In the genomic region with DNA sequence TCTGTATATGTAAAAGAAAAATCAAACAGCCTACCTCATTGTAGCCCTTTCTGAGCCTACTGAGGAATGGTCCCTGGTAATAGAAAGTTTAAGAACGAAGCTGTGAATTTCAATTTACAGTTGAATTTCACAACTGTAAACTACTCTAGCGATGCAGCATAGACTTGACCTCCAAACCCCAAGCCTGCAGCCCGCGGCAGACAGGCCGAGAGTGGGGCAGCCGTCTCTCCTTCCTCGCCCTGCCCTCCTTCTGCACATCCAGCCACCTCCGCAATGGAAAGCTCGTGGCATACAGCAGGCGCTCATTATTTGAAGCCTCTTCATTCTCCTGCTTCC, we compare ENCODE assay signal across 9 cellular contexts. TPM values are rescaled to one million over a fixed set of nuclear protein-coding genes. Genes with fewer than 3 reads are reported as not detected.
A peak's percentile ranks its signal among the peaks of the same experiment; 100 is the strongest.
DNase-seq lines count a peak whose midpoint lies in the region; ATAC-seq, FAIRE-seq and TF ChIP-seq lines count a peak whose summit lies in the region.
"Had no signal": no experiment of that assay in that cellular context is flagged by ENCODE, and none has a peak within 500 bp of the region (broad histone marks: within the 10 kb centered on the region; RNA-seq: fewer than 3 reads in every experiment).

No MANE protein-coding gene starts in this region.

- TF ChIP-seq RAD21 in K562 (CRISPR knock-in tag; conservative IDR thresholded peaks at IDR 0.05 in 1 of 2, IDR thresholded peaks at IDR 0.05 in 1 of 2): no peak

- H3K9me1 ChIP-seq in K562 (ENCODE audit: control insufficient read depth, insufficient read depth, low read length): no peaks in the 10 kb centered on the region

- POLR2A ChIA-PET in K562 (lab: Yijun Ruan, JAX): interaction anchor here (1.0 to 1.4 kb wide), 3 partner anchors 10 to 138 kb away, joined by 3 to 6 read pairs (median 4); no protein-coding TSS in a partner anchor

- no peak for TF ChIP-seq POLR2A in K562 (conservative IDR thresholded peaks at IDR 0.05)

- H3K4me1 ChIP-seq in ES-I3 (ENCODE audit: insufficient read depth, low read length) (peaks cover 3% of the 10 kb centered on the region; the same call in 1 of the 2 replicates), K562 (replicated peaks in 1 of 2; ENCODE audit: control insufficient read depth in 2 of 2, insufficient read depth in 2 of 2, low read length in 2 of 2) (peaks cover 0 to 10% of the 10 kb centered on the region in 2 experiments; a peak in 3 of 5 replicates), mesodermal cell (ENCODE audit: control insufficient read depth, insufficient read depth, low read length, poor library complexity, severe bottlenecking) (peaks cover 27% of the 10 kb centered on the region)

- H3K27ac ChIP-seq in K562 (ENCODE audit: extremely low read depth, low read depth, low read length): no peak overlapping the region
- no peak overlapping the region for H3K27ac ChIP-seq in mesodermal cell (ENCODE audit: low read depth, low read length, severe bottlenecking)

- H3K4me3 ChIP-seq in K562 (peak overlapping the region; percentile 48), mesodermal cell (ENCODE audit: extremely low read depth, insufficient read depth, low read length, poor library complexity, severe bottlenecking) (peak overlapping the region; percentile 63)

- TF ChIP-seq EP300 in K562 (IDR thresholded peaks at IDR 0.05; ENCODE audit: low read length): no peak

- ATAC-seq in HG02981 (IDR thresholded peaks at IDR 0.05; ENCODE audit: unreplicated experiment) (peak; percentile 5), K562 (peak; percentile 58), left colon (no peak)

- in situ Hi-C loops in K562 (cut with MboI): loop anchor here (25.0 kb wide), 1 partner anchor 258 kb away; no protein-coding TSS in a partner anchor

- TF ChIP-seq CTCF in K562 (IDR thresholded peaks at IDR 0.05 in 2 of 3, conservative IDR thresholded peaks at IDR 0.05 in 1 of 3; ENCODE audit: insufficient read depth in 2 of 3, low read depth in 1 of 3, low read length in 3 of 3) (no peak), GM10266 (IDR thresholded peaks at IDR 0.05; ENCODE audit: control insufficient read depth, insufficient read depth, low read depth, missing control alignments) (no peak)

- no peaks in the 10 kb centered on the region for H4K20me1 ChIP-seq in K562 (replicated peaks; ENCODE audit: control insufficient read depth, insufficient read depth, low read length)

- CTCF ChIA-PET in K562 (lab: Yijun Ruan, JAX; ENCODE audit: low intra/inter-chr PET ratio): interaction anchor here (0.6 to 1.3 kb wide), 4 partner anchors 111 to 274 kb away, joined by 3 to 22 read pairs (median 4); no protein-coding TSS in a partner anchor

- H3K36me3 ChIP-seq in ES-I3 (ENCODE audit: insufficient read depth, low read length) (no peaks in the 10 kb centered on the region), K562 (ENCODE audit: control insufficient read depth, insufficient read depth, low read length) (no peaks in the 10 kb centered on the region), mesodermal cell (ENCODE audit: control insufficient read depth, insufficient read depth, low read length) (no peaks in the 10 kb centered on the region)

- H2AFZ ChIP-seq in K562 (ENCODE audit: low read depth, low read length): peak overlapping the region; percentile 85

- BruUV-seq in K562 (replicated peaks; lab: Mats Ljungman, UMichigan): no TSS peak

- H3K79me2 ChIP-seq in K562 (ENCODE audit: control insufficient read depth, insufficient read depth, low read length): no peaks in the 10 kb centered on the region

- peak overlapping the region; percentile 91 for H3K4me2 ChIP-seq in K562 (ENCODE audit: insufficient read depth, low read length)

- no peak for DNase-seq in K562 (ENCODE audit: extremely low read depth in 1 of 4, low spot score in 3 of 4)
- no peak for DNase-seq in left colon
- DNase-seq in stimulated activated naive CD4-positive, alpha-beta T cell treated with Interleukin-2 at 50 U/mL for 16 hours (lab: John Stamatoyannopoulos, UW): no peak
- DNase-seq in GM10266 (ENCODE audit: extremely low spot score): no peak
- no peak for DNase-seq in OCI-M2 (lab: John Stamatoyannopoulos, UW; ENCODE audit: unreplicated experiment)

- H3K9me3 ChIP-seq in ES-I3 (ENCODE audit: control insufficient read depth, insufficient read depth, low read length) (no peaks in the 10 kb centered on the region), K562 (replicated peaks; ENCODE audit: control insufficient read depth, insufficient read depth, low read depth, low read length) (no peaks in the 10 kb centered on the region), mesodermal cell (ENCODE audit: control insufficient read depth, low read length) (no peaks in the 10 kb centered on the region)

- H3K9ac ChIP-seq in ES-I3 (ENCODE audit: low read depth, low read length): peak overlapping the region; percentile 85
- peak overlapping the region; percentile 36 to 89; a peak in 3 of 4 replicates for H3K9ac ChIP-seq in K562 (ENCODE audit: insufficient read depth in 1 of 2, low read depth in 2 of 2, low read length in 2 of 2)

- WGBS in K562 (ENCODE audit: insufficient coverage, low coverage, missing lambda C conversion rate): 4% methylated on average over 10 of the region's 10 CpGs
- 54 to 84% methylated on average over 6 of the region's 10 CpGs for WGBS in mesodermal cell (ENCODE audit: insufficient coverage in 2 of 2), 2 experiments

- no peak for FAIRE-seq in K562 (lab: Jason Lieb, UNC)

- no peaks in the 10 kb centered on the region; a peak in 2 of 5 replicates for H3K27me3 ChIP-seq in K562 (ENCODE audit: control insufficient read depth in 2 of 2, insufficient read depth in 2 of 2, low read length in 2 of 2)

- intact Hi-C loops in K562 (cut with micrococcal nuclease): loop anchor here (2.0 to 5.0 kb wide), 2 partner anchors 98 to 274 kb away; no protein-coding TSS in a partner anchor
- intact Hi-C loops in left colon (cut with DNase I, micrococcal nuclease): loop anchor here in 1 of 2 donors (10.0 kb wide), 1 partner anchor 356 kb away; no protein-coding TSS in a partner anchor

RNA-seq across cellular contexts. Expression of a gene that starts 15.3 kb away (rescaled TPM):
- not detected in 2 replicates for total RNA-seq in K562 (2011; cell fraction: chromatin; rRNA removed; ENCODE audit: low replicate concordance)
- total RNA-seq in K562 (2011; cell fraction: nucleolus; rRNA removed): not detected in 2 replicates
- not detected in 2 replicates for total RNA-seq in K562 (2011; cell fraction: nucleoplasm; rRNA removed)
- total RNA-seq in K562 (2014; rRNA removed) (not detected in 2 replicates), K562 (2014; rRNA removed; fragmentation: Illumina TruSeq; extraction: Trizol) (not detected in 2 replicates), K562 (2015; rRNA removed; fragmentation: Illumina TruSeq; extraction: Trizol) (not detected in 2 replicates), K562 (2021) (not detected in 2 replicates), left colon (under 1 TPM in 1 of 2 donors, not detected in 1; 0.47 TPM)
- polyA plus RNA-seq in K562 (2011; rRNA removed) (not detected in 2 replicates), K562 (2014; fragmentation: Illumina TruSeq; extraction: Trizol) (not detected in 2 replicates), K562 (2014; fragmentation: Nextera tagmentation; extraction: Ambion mirVana) (not detected), K562 (2014; rRNA removed) (not detected in 2 replicates)
- not detected in 2 replicates for polyA plus RNA-seq in K562 (2011; cell fraction: cytosol; rRNA removed)
- polyA plus RNA-seq in K562 (2011; cell fraction: nucleus; rRNA removed): not detected in 2 replicates
- not detected in 2 replicates for polyA plus RNA-seq in K562 (2012)
- not detected in 2 replicates for polyA minus RNA-seq in K562 (2011; rRNA and poly(A)+ RNA removed)
- not detected in 2 replicates for polyA minus RNA-seq in K562 (2011; cell fraction: cytosol; rRNA and poly(A)+ RNA removed)
- not detected in 2 replicates for polyA minus RNA-seq in K562 (2011; cell fraction: nucleus; rRNA and poly(A)+ RNA removed)
- not detected for polyA plus RNA-seq in mesodermal cell (2013, experiment 1 of 2)
- polyA plus RNA-seq in mesodermal cell (2013, experiment 2 of 2): not detected
- total RNA-seq: renal cortical epithelial cell had no signal

RNA-seq across cellular contexts. Expression of a gene that starts 19.2 kb away (rescaled TPM):
- total RNA-seq in K562 (2011; cell fraction: chromatin; rRNA removed; ENCODE audit: low replicate concordance): 312 and 387 TPM in 2 replicates
- total RNA-seq in K562 (2011; cell fraction: nucleolus; rRNA removed): 235 and 245 TPM in 2 replicates
- total RNA-seq in K562 (2011; cell fraction: nucleoplasm; rRNA removed): 205 and 234 TPM in 2 replicates
- total RNA-seq in K562 (2014; rRNA removed) (63.5 and 83.7 TPM in 2 replicates), K562 (2014; rRNA removed; fragmentation: Illumina TruSeq; extraction: Trizol) (62.6 and 65.6 TPM in 2 replicates), K562 (2015; rRNA removed; fragmentation: Illumina TruSeq; extraction: Trizol) (75.6 and 80.3 TPM in 2 replicates), K562 (2021) (82.7 and 83.6 TPM in 2 replicates), left colon (10 to 100 TPM; 48.4 to 65.1 TPM)
- polyA plus RNA-seq in K562 (2011; rRNA removed) (119 and 168 TPM in 2 replicates), K562 (2014; fragmentation: Illumina TruSeq; extraction: Trizol) (97.6 and 105 TPM in 2 replicates), K562 (2014; fragmentation: Nextera tagmentation; extraction: Ambion mirVana) (100 to 1,000 TPM in 1 of 2 experiments, 10 to 100 TPM in 1; 90.0 to 150 TPM), K562 (2014; rRNA removed) (119 and 131 TPM in 2 replicates)
- 85.7 and 125 TPM in 2 replicates for polyA plus RNA-seq in K562 (2011; cell fraction: cytosol; rRNA removed)
- polyA plus RNA-seq in K562 (2011; cell fraction: nucleus; rRNA removed): 549 and 894 TPM in 2 replicates
- polyA plus RNA-seq in K562 (2012): 57.2 and 95.2 TPM in 2 replicates
- polyA minus RNA-seq in K562 (2011; rRNA and poly(A)+ RNA removed): 40.4 and 53.4 TPM in 2 replicates
- polyA minus RNA-seq in K562 (2011; cell fraction: cytosol; rRNA and poly(A)+ RNA removed): 18.0 and 21.2 TPM in 2 replicates
- polyA minus RNA-seq in K562 (2011; cell fraction: nucleus; rRNA and poly(A)+ RNA removed): 67.7 and 105 TPM in 2 replicates
- 83.4 TPM for polyA plus RNA-seq in mesodermal cell (2013, experiment 1 of 2)
- 78.6 TPM for polyA plus RNA-seq in mesodermal cell (2013, experiment 2 of 2)

RNA-seq across cellular contexts. Expression of a gene that starts 28.5 kb away (rescaled TPM):
- total RNA-seq in K562 (2011; cell fraction: chromatin; rRNA removed; ENCODE audit: low replicate concordance): 0.86 TPM in 1 of 2 replicates, not detected in the other
- total RNA-seq in K562 (2011; cell fraction: nucleolus; rRNA removed): not detected in 2 replicates
- total RNA-seq in K562 (2011; cell fraction: nucleoplasm; rRNA removed): 1.1 TPM in 1 of 2 replicates, not detected in the other
- total RNA-seq in K562 (2014; rRNA removed): not detected in 2 replicates
- not detected in 2 replicates for total RNA-seq in K562 (2014; rRNA removed; fragmentation: Illumina TruSeq; extraction: Trizol)
- not detected in 2 replicates for total RNA-seq in K562 (2015; rRNA removed; fragmentation: Illumina TruSeq; extraction: Trizol)
- total RNA-seq in K562 (2021): not detected in 2 replicates
- 0.06 and 0.07 TPM in 2 replicates for polyA plus RNA-seq in K562 (2011; rRNA removed)
- 0.10 TPM in 1 of 2 replicates, not detected in the other for polyA plus RNA-seq in K562 (2011; cell fraction: cytosol; rRNA removed)
- polyA plus RNA-seq in K562 (2011; cell fraction: nucleus; rRNA removed): 0.18 and 0.20 TPM in 2 replicates
- polyA plus RNA-seq in K562 (2012): not detected in 2 replicates
- polyA plus RNA-seq in K562 (2014; fragmentation: Illumina TruSeq; extraction: Trizol): not detected in 2 replicates
- not detected for polyA plus RNA-seq in K562 (2014; fragmentation: Nextera tagmentation; extraction: Ambion mirVana)
- 0.09 TPM in 1 of 2 replicates, not detected in the other for polyA plus RNA-seq in K562 (2014; rRNA removed)
- polyA minus RNA-seq in K562 (2011; rRNA and poly(A)+ RNA removed): not detected in 2 replicates
- polyA minus RNA-seq in K562 (2011; cell fraction: cytosol; rRNA and poly(A)+ RNA removed): not detected in 2 replicates
- polyA minus RNA-seq in K562 (2011; cell fraction: nucleus; rRNA and poly(A)+ RNA removed): 0.67 TPM in 1 of 2 replicates, not detected in the other
- polyA plus RNA-seq in mesodermal cell (2013, experiment 1 of 2): 13.0 TPM
- 25.4 TPM for polyA plus RNA-seq in mesodermal cell (2013, experiment 2 of 2)
- under 1 TPM; 0.61 to 0.92 TPM for total RNA-seq in left colon
- total RNA-seq: renal cortical epithelial cell had no signal

RNA-seq across cellular contexts. Expression of a gene that starts 54.2 kb away (rescaled TPM):
- total RNA-seq in K562 (2011; cell fraction: chromatin; rRNA removed; ENCODE audit: low replicate concordance): 236 and 348 TPM in 2 replicates
- total RNA-seq in K562 (2011; cell fraction: nucleolus; rRNA removed): 137 and 162 TPM in 2 replicates
- total RNA-seq in K562 (2011; cell fraction: nucleoplasm; rRNA removed): 212 and 255 TPM in 2 replicates
- total RNA-seq in K562 (2014; rRNA removed) (44.5 and 62.1 TPM in 2 replicates), K562 (2014; rRNA removed; fragmentation: Illumina TruSeq; extraction: Trizol) (24.9 and 28.2 TPM in 2 replicates), K562 (2015; rRNA removed; fragmentation: Illumina TruSeq; extraction: Trizol) (27.5 and 28.5 TPM in 2 replicates), K562 (2021) (37.4 and 41.0 TPM in 2 replicates), left colon (100 to 1,000 TPM; 135 to 140 TPM)
- polyA plus RNA-seq in K562 (2011; rRNA removed) (66.3 and 105 TPM in 2 replicates), K562 (2014; fragmentation: Illumina TruSeq; extraction: Trizol) (81.2 and 81.3 TPM in 2 replicates), K562 (2014; fragmentation: Nextera tagmentation; extraction: Ambion mirVana) (10 to 100 TPM; 10.1 to 22.9 TPM), K562 (2014; rRNA removed) (59.3 and 67.3 TPM in 2 replicates)
- 81.1 and 138 TPM in 2 replicates for polyA plus RNA-seq in K562 (2011; cell fraction: cytosol; rRNA removed)
- polyA plus RNA-seq in K562 (2011; cell fraction: nucleus; rRNA removed): 200 and 241 TPM in 2 replicates
- polyA plus RNA-seq in K562 (2012): 41.0 and 60.2 TPM in 2 replicates
- polyA minus RNA-seq in K562 (2011; rRNA and poly(A)+ RNA removed): 42.2 and 67.9 TPM in 2 replicates
- polyA minus RNA-seq in K562 (2011; cell fraction: cytosol; rRNA and poly(A)+ RNA removed): 15.7 and 39.4 TPM in 2 replicates
- 54.4 and 64.0 TPM in 2 replicates for polyA minus RNA-seq in K562 (2011; cell fraction: nucleus; rRNA and poly(A)+ RNA removed)
- 119 TPM for polyA plus RNA-seq in mesodermal cell (2013, experiment 1 of 2)
- polyA plus RNA-seq in mesodermal cell (2013, experiment 2 of 2): 107 TPM

RNA-seq across cellular contexts. Expression of a gene that starts 59.4 kb away (rescaled TPM):
- 0.19 TPM in 1 of 2 replicates, not detected in the other for total RNA-seq in K562 (2011; cell fraction: chromatin; rRNA removed; ENCODE audit: low replicate concordance)
- not detected in 2 replicates for total RNA-seq in K562 (2011; cell fraction: nucleolus; rRNA removed)
- not detected in 2 replicates for total RNA-seq in K562 (2011; cell fraction: nucleoplasm; rRNA removed)
- total RNA-seq in K562 (2014; rRNA removed): 0.18 and 0.24 TPM in 2 replicates
- total RNA-seq in K562 (2014; rRNA removed; fragmentation: Illumina TruSeq; extraction: Trizol): not detected in 2 replicates
- not detected in 2 replicates for total RNA-seq in K562 (2015; rRNA removed; fragmentation: Illumina TruSeq; extraction: Trizol)
- not detected in 2 replicates for total RNA-seq in K562 (2021)
- not detected in 2 replicates for polyA plus RNA-seq in K562 (2011; rRNA removed)
- not detected in 2 replicates for polyA plus RNA-seq in K562 (2011; cell fraction: cytosol; rRNA removed)
- 0.33 TPM in 1 of 2 replicates, not detected in the other for polyA plus RNA-seq in K562 (2011; cell fraction: nucleus; rRNA removed)
- polyA plus RNA-seq in K562 (2012): not detected in 2 replicates
- not detected in 2 replicates for polyA plus RNA-seq in K562 (2014; fragmentation: Illumina TruSeq; extraction: Trizol)
- not detected for polyA plus RNA-seq in K562 (2014; fragmentation: Nextera tagmentation; extraction: Ambion mirVana)
- not detected in 2 replicates for polyA plus RNA-seq in K562 (2014; rRNA removed)
- polyA minus RNA-seq in K562 (2011; rRNA and poly(A)+ RNA removed): not detected in 2 replicates
- not detected in 2 replicates for polyA minus RNA-seq in K562 (2011; cell fraction: cytosol; rRNA and poly(A)+ RNA removed)
- not detected in 2 replicates for polyA minus RNA-seq in K562 (2011; cell fraction: nucleus; rRNA and poly(A)+ RNA removed)
- polyA plus RNA-seq in mesodermal cell (2013, experiment 1 of 2): not detected
- polyA plus RNA-seq in mesodermal cell (2013, experiment 2 of 2): not detected
- total RNA-seq in left colon: under 1 TPM; 0.28 to 0.58 TPM
- total RNA-seq: renal cortical epithelial cell had no signal
